10 cellular contexts compared by ENCODE assay signal in the genomic region with DNA sequence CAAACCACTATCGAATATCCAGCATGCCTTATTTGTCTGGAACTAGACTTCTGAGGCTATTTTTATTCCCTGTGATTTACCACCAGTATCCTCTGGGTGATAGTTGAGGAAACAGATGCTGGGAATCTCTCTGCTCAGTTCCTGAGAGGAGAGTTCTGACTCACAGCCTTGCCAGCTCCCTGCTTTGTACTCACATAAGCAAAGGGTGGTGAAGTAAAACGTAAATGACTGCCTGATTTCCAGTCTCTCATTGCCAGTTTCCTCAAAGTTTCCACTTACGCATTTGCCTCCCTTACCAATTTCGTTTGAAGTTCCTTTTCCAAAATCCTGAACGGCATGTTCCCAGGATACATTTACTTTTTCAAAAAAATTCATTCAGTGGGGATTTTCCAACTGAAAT.
A peak's percentile ranks its signal among the peaks of the same experiment; 100 is the strongest.
DNase-seq lines count a peak whose midpoint lies in the region; ATAC-seq, FAIRE-seq and TF ChIP-seq lines count a peak whose summit lies in the region.
"Had no signal": no experiment of that assay in that cellular context is flagged by ENCODE, and none has a peak within 500 bp of the region (broad histone marks: within the 10 kb centered on the region; RNA-seq: fewer than 3 reads in every experiment).

No MANE protein-coding gene starts in this region.

- peaks cover 2% of the 10 kb centered on the region for H3K4me1 ChIP-seq in parathyroid adenoma

- no peaks in the 10 kb centered on the region for H3K27me3 ChIP-seq in parathyroid adenoma (ENCODE audit: control insufficient read depth, insufficient read depth, low read length)

- peak; percentile 66 for ATAC-seq in esophagus mucosa
- ATAC-seq in HG02798 (IDR thresholded peaks at IDR 0.05; ENCODE audit: poor library complexity, unreplicated experiment) = no peak
- ATAC-seq: Right ventricle myocardium inferior had no signal

- FAIRE-seq in RCC 7860 (lab: Jason Lieb, UNC) = peak; percentile 65

- no peak overlapping the region for H3K4me3 ChIP-seq in parathyroid adenoma (ENCODE audit: low read depth, low read length)

- H3K27ac ChIP-seq in parathyroid adenoma = no peak overlapping the region

- H3K36me3 ChIP-seq in parathyroid adenoma (ENCODE audit: control insufficient read depth, insufficient read depth, low read length) = no peaks in the 10 kb centered on the region

- DNase-seq in GM04504 (ENCODE audit: low read depth) (peak; percentile 40), RCC 7860 (ENCODE audit: low spot score) (peak; percentile 43), DMS79 treated with DMSO at 0.1 percent for 48 hours (lab: John Stamatoyannopoulos, UW) (no peak), NCI-H2107 (lab: John Stamatoyannopoulos, UW) (no peak), T1000 (lab: John Stamatoyannopoulos, UW) (no peak)
- DNase-seq: stimulated activated CD4-positive, alpha-beta T cell treated with anti-CD3 and anti-CD28 coated beads, Interleukin-2, amount 100 ng/mL, for 24 hours had no signal

- no peaks in the 10 kb centered on the region for H3K79me2 ChIP-seq in parathyroid adenoma

- no peak overlapping the region for H2AFZ ChIP-seq in parathyroid adenoma

- no peak overlapping the region for H3K9ac ChIP-seq in parathyroid adenoma

- peak overlapping the region; percentile 10 for H3K4me2 ChIP-seq in parathyroid adenoma (ENCODE audit: low read length)

- TF ChIP-seq CTCF in parathyroid adenoma (IDR thresholded peaks at IDR 0.05) = no peak

- H3K9me3 ChIP-seq in parathyroid adenoma (ENCODE audit: control insufficient read depth, low read length) = no peaks in the 10 kb centered on the region

Comparison
In these comparisons a context has a peak if more than half of its experiments do, and no peak if none do; other contexts are left out.
1. DNase-seq: peak in GM04504 (single experiment) and RCC 7860 (single experiment); none in DMS79 treated with DMSO at 0.1 percent for 48 hours (single experiment), NCI-H2107 (single experiment) and T1000 (single experiment).